Comparison of ENCODE assay signal across 18 cellular contexts in genomic region chr16:87974190-87974589, GRCh38. TPM values are rescaled to one million over a fixed set of nuclear protein-coding genes. Genes with fewer than 3 reads are reported as not detected.
"Had no signal": no experiment of that assay in that cellular context is flagged by ENCODE, and none has a peak within 500 bp of the region (broad histone marks: within the 10 kb centered on the region; RNA-seq: fewer than 3 reads in every experiment).

No MANE protein-coding gene starts in this region.

- H3K4me3 ChIP-seq: ascending aorta, dorsolateral prefrontal cortex, lung, psoas muscle, right lobe of liver, spleen, thoracic aorta, uterus had no signal

- H3K27me3 Mint-ChIP-seq: naive B cell; stimulated activated naive CD8-positive, alpha-beta T cell treated with anti-CD3 and anti-CD28 coated beads, Interleukin-15, amount 100 ng/mL, for 72 hours had no signal

- H3K4me1 ChIP-seq: ascending aorta, foreskin keratinocyte, uterus had no signal

- H3K9me3 ChIP-seq: right lobe of liver had no signal

- H3K4me3 Mint-ChIP-seq: stimulated activated naive CD8-positive, alpha-beta T cell treated with anti-CD3 and anti-CD28 coated beads, Interleukin-15, amount 100 ng/mL, for 72 hours had no signal

- DNase-seq: activated CD4-positive, alpha-beta T cell treated with anti-CD3 and anti-CD28 coated beads for 4 hours; activated effector memory CD4-positive, alpha-beta T cell treated with anti-CD3 and anti-CD28 coated beads, Interleukin-2, amount 50 U/mL, for 16 hours; dorsolateral prefrontal cortex; head of caudate nucleus; left cardiac atrium; naive B cell; psoas muscle; right lobe of liver; spleen; stimulated activated CD4-positive, alpha-beta T cell treated with anti-CD3 and anti-CD28 coated beads, Interleukin-1b, Interleukin-23, amount 100 ng/mL, for 48 hours; stimulated activated naive CD8-positive, alpha-beta T cell treated with anti-CD3 and anti-CD28 coated beads, Interleukin-15, amount 100 ng/mL, for 72 hours; T1000; uterus had no signal

- H3K27me3 ChIP-seq: ascending aorta, dorsolateral prefrontal cortex, foreskin keratinocyte, right lobe of liver, spleen, uterus had no signal

- ATAC-seq: foreskin keratinocyte; left cardiac atrium; psoas muscle; right lobe of liver; stimulated activated naive CD8-positive, alpha-beta T cell treated with anti-CD3 and anti-CD28 coated beads, Interleukin-15, amount 100 ng/mL, for 72 hours had no signal

- H3K27ac ChIP-seq: ascending aorta, dorsolateral prefrontal cortex, foreskin keratinocyte, psoas muscle, right lobe of liver, spleen, thoracic aorta, uterus had no signal

- H3K36me3 ChIP-seq: right lobe of liver, thoracic aorta, uterus had no signal

RNA-seq across cellular contexts. Expression of gene CA5A, which starts 37.9 kb away (rescaled TPM):
- total RNA-seq: ascending aorta, foreskin keratinocyte, left cardiac atrium, omental fat pad, spleen, thoracic aorta, uterus had no signal
- polyA plus RNA-seq: foreskin keratinocyte, psoas muscle, spleen had no signal
